Comparison of ENCODE assay signal across 21 cellular contexts in genomic region chr2:9328931-9329330, GRCh38.
A peak's percentile ranks its signal among the peaks of the same experiment; 100 is the strongest.
DNase-seq lines count a peak whose midpoint lies in the region; ATAC-seq and TF ChIP-seq lines count a peak whose summit lies in the region.
"Had no signal": no experiment of that assay in that cellular context is flagged by ENCODE, and none has a peak within 500 bp of the region (broad histone marks: within the 10 kb centered on the region; RNA-seq: fewer than 3 reads in every experiment).

No MANE protein-coding gene starts in this region.

- H3K4me1 ChIP-seq in Panc1 (ENCODE audit: control insufficient read depth, insufficient read depth, low read length) (peaks cover 15% of the 10 kb centered on the region), mesendoderm (ENCODE audit: control insufficient read depth, low read depth, low read length) (peaks cover 4% of the 10 kb centered on the region)

- H3K36me3 ChIP-seq in Panc1 (ENCODE audit: control insufficient read depth, insufficient read depth, low read length) = peaks cover 37% of the 10 kb centered on the region
- no peaks in the 10 kb centered on the region for H3K36me3 ChIP-seq in mesendoderm (ENCODE audit: control insufficient read depth, insufficient read depth, low read length)

- TF ChIP-seq CTCF in C4-2B (conservative IDR thresholded peaks at IDR 0.05) = no peak
- TF ChIP-seq CTCF in Panc1 (IDR thresholded peaks at IDR 0.05) = no peak
- TF ChIP-seq CTCF in progenitor cell of endocrine pancreas (IDR thresholded peaks at IDR 0.05; ENCODE audit: unreplicated experiment) = no peak

- no peaks in the 10 kb centered on the region for H3K27me3 Mint-ChIP-seq in progenitor cell of endocrine pancreas

- H2BK15ac ChIP-seq in mesendoderm (replicated peaks; ENCODE audit: low read depth) = no peak overlapping the region

- no peaks in the 10 kb centered on the region for H3K9me3 ChIP-seq in Panc1 (ENCODE audit: control insufficient read depth, insufficient read depth, low read depth, low read length)
- H3K9me3 ChIP-seq: Peyer's patch, SJSA1 had no signal

- no peak overlapping the region for H3K4me2 ChIP-seq in mesendoderm (ENCODE audit: low read length)

- peaks cover 54% of the 10 kb centered on the region for H3K4me1 Mint-ChIP-seq in progenitor cell of endocrine pancreas (ENCODE audit: low read depth)

- no peaks in the 10 kb centered on the region for H3K79me1 ChIP-seq in mesendoderm (ENCODE audit: low read length)

- no peak overlapping the region for H3K4me3 Mint-ChIP-seq in progenitor cell of endocrine pancreas (ENCODE audit: low read depth)
- H3K4me3 Mint-ChIP-seq: CD14-positive monocyte had no signal

- peaks cover 25% of the 10 kb centered on the region for H3K36me3 Mint-ChIP-seq in progenitor cell of endocrine pancreas (ENCODE audit: insufficient read depth)

- H3K18ac ChIP-seq in mesendoderm (ENCODE audit: low read length) = no peak overlapping the region

- no peaks in the 10 kb centered on the region for H3K9me3 Mint-ChIP-seq in progenitor cell of endocrine pancreas (ENCODE audit: low read depth)
- H3K9me3 Mint-ChIP-seq: CD14-positive monocyte had no signal

- H3K27ac ChIP-seq in C4-2B (peak overlapping the region; percentile 70), Panc1 (ENCODE audit: low read length) (peak overlapping the region; percentile 41; the same call in 1 of the 2 replicates), mesendoderm (ENCODE audit: low read depth, low read length) (no peak overlapping the region)
- H3K27ac ChIP-seq: GM23248, Peyer's patch, SJSA1 had no signal

- POLR2A ChIA-PET in Panc1 (lab: Charles Lee) = interaction anchor here (0.7 kb wide), 1 partner anchor 36 kb away, joined by 7 read pairs; no protein-coding TSS in a partner anchor

- H2AK5ac ChIP-seq in mesendoderm (ENCODE audit: low read length) = no peak overlapping the region

- H3K79me2 ChIP-seq in mesendoderm (ENCODE audit: control insufficient read depth, insufficient read depth, low read length) = no peaks in the 10 kb centered on the region

- no peak overlapping the region for H3K9ac ChIP-seq in mesendoderm (ENCODE audit: low read length)
- H3K9ac ChIP-seq: GM23248 had no signal

- no peak for ATAC-seq in Panc1
- ATAC-seq in GM21723 (IDR thresholded peaks at IDR 0.05; ENCODE audit: unreplicated experiment) = no peak
- ATAC-seq in GM21526 (IDR thresholded peaks at IDR 0.05; ENCODE audit: low FRiP score, unreplicated experiment) = no peak
- ATAC-seq: HCT116 had no signal

- no peak overlapping the region for H4K5ac ChIP-seq in mesendoderm (ENCODE audit: low read length)

- H3K56ac ChIP-seq in mesendoderm (ENCODE audit: low read length) = no peak overlapping the region

- no TSS peak for BruUV-seq in Panc1 (replicated peaks; lab: Mats Ljungman, UMichigan)

- H2BK120ac ChIP-seq in mesendoderm (ENCODE audit: low read depth, low read length) = no peak overlapping the region

- H3K27ac Mint-ChIP-seq in progenitor cell of endocrine pancreas = peak overlapping the region; percentile 54

- CTCF ChIA-PET in Panc1 (lab: Charles Lee) = no interaction called here

- no peak overlapping the region for H3K4ac ChIP-seq in mesendoderm (ENCODE audit: low read depth, low read length)

- no peak overlapping the region for H2BK5ac ChIP-seq in mesendoderm (ENCODE audit: low read length)

- no peak overlapping the region for H4K8ac ChIP-seq in mesendoderm (ENCODE audit: low read depth, low read length)

- H3K27me3 ChIP-seq in Panc1 (ENCODE audit: control insufficient read depth, insufficient read depth, low read length) = no peaks in the 10 kb centered on the region
- no peaks in the 10 kb centered on the region for H3K27me3 ChIP-seq in mesendoderm (ENCODE audit: insufficient read depth, low read length, poor library complexity)
- H3K27me3 ChIP-seq: Peyer's patch, SJSA1 had no signal

- in situ Hi-C loops in Panc1 (cut with HindIII; ENCODE audit: low pct_unique_long_range_greater_than_20kb, low sequenced_read_pairs) = no loop called here

- no peak for DNase-seq in Panc1 (ENCODE audit: low read depth, low spot score)
- DNase-seq in mesendoderm = peak; percentile 72
- DNase-seq in progenitor cell of endocrine pancreas (ENCODE audit: low spot score, unreplicated experiment) = no peak
- DNase-seq in NCI-H748 treated with DMSO at 0.1 percent for 48 hours (lab: John Stamatoyannopoulos, UW) = no peak
- no peak for DNase-seq in ureter (ENCODE audit: low spot score)
- DNase-seq: COR-L47, DMS 273 treated with DMSO at 0.1 percent for 48 hours, DND-41, GM23248, KG1, MV-4-11, NCI-H1417 treated with DMSO at 0.1 percent for 48 hours, NCI-H1930, NCI-H526, Peyer's patch had no signal

- WGBS in mesendoderm (ENCODE audit: extremely low coverage, insufficient coverage, low lambda C conversion rate) = no CpG with 5 or more reads among the region's 5 CpGs

- no peak overlapping the region for H3K4me3 ChIP-seq in Panc1 (ENCODE audit: low read depth in 2 of 2, low read length in 2 of 2)
- H3K4me3 ChIP-seq in mesendoderm (ENCODE audit: low read length) = no peak overlapping the region
- H3K4me3 ChIP-seq: GM23248, Peyer's patch, SJSA1 had no signal

- H3K23ac ChIP-seq in mesendoderm (ENCODE audit: low read length) = no peak overlapping the region

- intact Hi-C loops in Panc1 (cut with micrococcal nuclease; ENCODE audit: unreplicated experiment) = no loop called here
